Comparison of ENCODE assay signal across 15 cellular contexts in genomic region chr9:126513159-126514036, GRCh38.
DNase-seq lines count a peak whose midpoint lies in the region; ATAC-seq, FAIRE-seq and TF ChIP-seq lines count a peak whose summit lies in the region.
"Had no signal": no experiment of that assay in that cellular context is flagged by ENCODE, and none has a peak within 500 bp of the region (broad histone marks: within the 10 kb centered on the region; RNA-seq: fewer than 3 reads in every experiment).

No MANE protein-coding gene starts in this region.

- 58% methylated on average over 9 of the region's 13 CpGs for WGBS in A549 (ENCODE audit: missing lambda C conversion rate)
- no CpG with 5 or more reads among the region's 13 CpGs for WGBS in H9 (ENCODE audit: extremely low coverage, insufficient read length, low lambda C conversion rate)
- 44% methylated on average over 8 of the region's 13 CpGs for WGBS in mammary epithelial cell (ENCODE audit: low coverage, missing lambda C conversion rate)

- no peak overlapping the region for H4K8ac ChIP-seq in H9 (replicated peaks; ENCODE audit: insufficient read length, low read depth, low read length)

- DNase-seq in A549 (ENCODE audit: low read depth in 1 of 2, low spot score in 1 of 2) (no peak), H9 (peak; percentile 33), mammary epithelial cell (peak; percentile 79), kidney (peak; percentile 29), SK-N-DZ (ENCODE audit: low spot score) (no peak), NCI-H2107 (lab: John Stamatoyannopoulos, UW) (no peak), NCI-H187 (lab: John Stamatoyannopoulos, UW) (no peak)
- DNase-seq: NCI-H2081 treated with DMSO at 0.1 percent for 48 hours; NK-92 treated with Interleukin-12 subunit alpha and Interleukin-12 subunit beta, amount 100 ng/mL, for 24 hours had no signal

- H2AK5ac ChIP-seq in H9 (ENCODE audit: insufficient read length, low read length) = no peak overlapping the region

- TF ChIP-seq CTCF in A549 (IDR thresholded peaks at IDR 0.05) (no peak), H9 (conservative IDR thresholded peaks at IDR 0.05) (no peak; the same call in 2 of the 3 replicates), mammary epithelial cell (conservative IDR thresholded peaks at IDR 0.05 in 1 of 2, IDR thresholded peaks at IDR 0.05 in 1 of 2; ENCODE audit: extremely low read depth in 1 of 2, insufficient read depth in 1 of 2, low read depth in 1 of 2, low read length in 2 of 2) (no peak), kidney (IDR thresholded peaks at IDR 0.05; ENCODE audit: borderline replicate concordance, extremely low read depth, insufficient read depth) (no peak)

- in situ Hi-C loops in mammary epithelial cell (cut with MboI; ENCODE audit: low sequenced_read_pairs in 2 of 2) = no loop called here

- POLR2A ChIA-PET in A549 (lab: Yijun Ruan, JAX) = no interaction called here

- H3K4me2 ChIP-seq in A549 = peak overlapping the region; percentile 92
- no peak overlapping the region for H3K4me2 ChIP-seq in H9 (ENCODE audit: insufficient read depth, insufficient read length, low read length)
- H3K4me2 ChIP-seq in mammary epithelial cell (ENCODE audit: insufficient read depth, low read depth, low read length) = peak overlapping the region; percentile 59

- peaks cover 19 to 40% of the 10 kb centered on the region in 2 experiments for H3K4me1 Mint-ChIP-seq in H9

- no peak overlapping the region for H3K23ac ChIP-seq in H9 (ENCODE audit: insufficient read length, low read depth, low read length)

- H2AFZ ChIP-seq in H9 (ENCODE audit: low read length) = no peak overlapping the region
- H2AFZ ChIP-seq in mammary epithelial cell (ENCODE audit: low read depth, low read length) = peak overlapping the region; percentile 80

- no peak for TF ChIP-seq POLR2A in A549 (IDR thresholded peaks at IDR 0.05; ENCODE audit: low read length)

- no peak overlapping the region for H2BK15ac ChIP-seq in H9 (ENCODE audit: low read depth, low read length)

- H3K27ac Mint-ChIP-seq in H9 = no peak overlapping the region
- H3K27ac Mint-ChIP-seq: activated T-helper 1 cell treated with anti-CD3 and anti-CD28 coated beads, Interleukin-12 subunit alpha, Interleukin-12 subunit beta, Interleukin-2, Interleukin-4 antibody, amounts not matched to agents 30 ng/mL and 10 ng/mL and 1 ng/mL, durations not matched to agents 14 hours and 24 hours and 36 hours; memory B cell had no signal

- H2BK20ac ChIP-seq in H9 (ENCODE audit: low read depth, low read length, poor library complexity, severe bottlenecking) = no peak overlapping the region

- intact Hi-C loops in mammary epithelial cell (cut with micrococcal nuclease) = no loop called here
- intact Hi-C loops in kidney (cut with DNase I) = no loop called here

- BruUV-seq in mammary epithelial cell (replicated peaks; lab: Mats Ljungman, UMichigan) = no TSS peak

- no peak overlapping the region for H3T11ph ChIP-seq in H9 (ENCODE audit: low read length)

- no peak overlapping the region for H4K5ac ChIP-seq in H9 (ENCODE audit: insufficient read length, low read depth, low read length)

- H2BK5ac ChIP-seq in H9 (ENCODE audit: insufficient read length, low read length) = no peak overlapping the region

- H3K36me3 ChIP-seq in mammary epithelial cell (ENCODE audit: insufficient read depth, low read length) (no peaks in the 10 kb centered on the region), kidney (ENCODE audit: control insufficient read depth in 1 of 2, insufficient read depth in 2 of 2, low read length in 2 of 2) (no peaks in the 10 kb centered on the region)
- H3K36me3 ChIP-seq: SJCRH30 had no signal

- no peaks in the 10 kb centered on the region for H3K9me3 ChIP-seq in A549
- H3K9me3 ChIP-seq in H9 (ENCODE audit: control insufficient read depth, low read depth, low read length) = no peaks in the 10 kb centered on the region
- H3K9me3 ChIP-seq in mammary epithelial cell (replicated peaks; ENCODE audit: insufficient read depth, low read length) = no peaks in the 10 kb centered on the region
- H3K9me3 ChIP-seq in kidney (ENCODE audit: control insufficient read depth in 1 of 2, low read length in 2 of 2) = no peaks in the 10 kb centered on the region
- H3K9me3 ChIP-seq: SJCRH30 had no signal

- no peaks in the 10 kb centered on the region for H3K9me3 Mint-ChIP-seq in H9
- H3K9me3 Mint-ChIP-seq: activated T-helper 1 cell treated with anti-CD3 and anti-CD28 coated beads, Interleukin-12 subunit alpha, Interleukin-12 subunit beta, Interleukin-2, Interleukin-4 antibody, amounts not matched to agents 30 ng/mL and 10 ng/mL and 1 ng/mL, durations not matched to agents 14 hours and 24 hours and 36 hours; memory B cell had no signal

- no peaks in the 10 kb centered on the region for H3K23me2 ChIP-seq in H9 (ENCODE audit: insufficient read length, low read depth, low read length, poor library complexity, severe bottlenecking)

- no peaks in the 10 kb centered on the region for H3K36me3 Mint-ChIP-seq in H9 (ENCODE audit: insufficient read depth in 1 of 3, low read depth in 3 of 3)
- H3K36me3 Mint-ChIP-seq: memory B cell had no signal

- H4K91ac ChIP-seq in H9 (ENCODE audit: insufficient read length, low read depth, low read length) = no peak overlapping the region

- FAIRE-seq in A549 (lab: Jason Lieb, UNC) (no peak), kidney (lab: Jason Lieb, UNC) (no peak)
- FAIRE-seq: colon had no signal

- no peaks in the 10 kb centered on the region for H4K20me1 ChIP-seq in H9 (ENCODE audit: control insufficient read depth, insufficient read depth, insufficient read length)
- no peaks in the 10 kb centered on the region for H4K20me1 ChIP-seq in mammary epithelial cell (ENCODE audit: insufficient read depth, low read length)

- no peak overlapping the region; the same call in 2 of the 3 replicates for H3K4me3 ChIP-seq in A549
- H3K4me3 ChIP-seq in mammary epithelial cell (replicated peaks in 1 of 3; ENCODE audit: insufficient read depth in 1 of 3, low read depth in 2 of 3, low read length in 3 of 3) = no peak overlapping the region
- no peak overlapping the region for H3K4me3 ChIP-seq in kidney (ENCODE audit: low read length in 2 of 2)
- H3K4me3 ChIP-seq: SJCRH30, skin epidermis had no signal

- H3K56ac ChIP-seq in H9 (ENCODE audit: insufficient read length, low read depth, low read length) = no peak overlapping the region

- peak; percentile 31 to 32; a peak in 5 of 6 replicates for ATAC-seq in A549
- ATAC-seq in GM19455 (IDR thresholded peaks at IDR 0.05; ENCODE audit: unreplicated experiment) = no peak

- H3K27me3 ChIP-seq in H9 (ENCODE audit: insufficient read depth, low read length) = no peaks in the 10 kb centered on the region; the same call in 1 of the 2 replicates
- no peaks in the 10 kb centered on the region for H3K27me3 ChIP-seq in mammary epithelial cell (ENCODE audit: insufficient read depth, low read length)
- H3K27me3 ChIP-seq: SJCRH30 had no signal

- peaks cover 47% of the 10 kb centered on the region for H3K27me3 Mint-ChIP-seq in H9 (ENCODE audit: low read depth)

- CTCF ChIA-PET in A549 (lab: Yijun Ruan, JAX) = interaction anchor here (1.2 to 13.1 kb wide), 11 partner anchors 9 to 292 kb away, joined by 3 to 178 read pairs (median 9); no protein-coding TSS in a partner anchor
- CTCF ChIA-PET in mammary epithelial cell (lab: Charles Lee; ENCODE audit: low non-redundant PET) = no interaction called here

- TF ChIP-seq RAD21 in A549 (conservative IDR thresholded peaks at IDR 0.05 in 1 of 2, IDR thresholded peaks at IDR 0.05 in 1 of 2) = no peak

- no peaks in the 10 kb centered on the region for H3K79me1 ChIP-seq in H9 (ENCODE audit: insufficient read depth, low read depth, low read length, poor library complexity, severe bottlenecking)

- TF ChIP-seq EP300 in A549 (IDR thresholded peaks at IDR 0.05) = no peak

- no peak overlapping the region for H3K14ac ChIP-seq in H9 (ENCODE audit: insufficient read depth, low read length)

- dilution Hi-C loops in mammary epithelial cell (cut with HindIII; ENCODE audit: low sequenced_read_pairs) = no loop called here

- H3K4me1 ChIP-seq in A549 = peaks cover 12% of the 10 kb centered on the region; the same call in 2 of the 3 replicates
- no peaks in the 10 kb centered on the region for H3K4me1 ChIP-seq in H9 (ENCODE audit: insufficient read depth, low read length)
- H3K4me1 ChIP-seq in mammary epithelial cell (ENCODE audit: insufficient read depth, low read length) = peaks cover 34% of the 10 kb centered on the region
- peaks cover 0 to 6% of the 10 kb centered on the region in 2 donors for H3K4me1 ChIP-seq in kidney (ENCODE audit: control insufficient read depth in 1 of 2, insufficient read depth in 1 of 2, low read depth in 1 of 2, low read length in 2 of 2)

- no peaks in the 10 kb centered on the region for H3K79me2 ChIP-seq in H9 (ENCODE audit: insufficient read depth, low read length)
- H3K79me2 ChIP-seq in mammary epithelial cell (ENCODE audit: insufficient read depth, low read length) = no peaks in the 10 kb centered on the region

- peak overlapping the region in 1 of 2 experiments; percentile 51; a peak in 2 of 5 replicates for H3K4me3 Mint-ChIP-seq in H9
- H3K4me3 Mint-ChIP-seq: activated T-helper 1 cell treated with anti-CD3 and anti-CD28 coated beads, Interleukin-12 subunit alpha, Interleukin-12 subunit beta, Interleukin-2, Interleukin-4 antibody, amounts not matched to agents 30 ng/mL and 10 ng/mL and 1 ng/mL, durations not matched to agents 14 hours and 24 hours and 36 hours; memory B cell had no signal

- H2BK12ac ChIP-seq in H9 (ENCODE audit: insufficient read length, low read depth, low read length) = no peak overlapping the region

- no peak overlapping the region for H3K18ac ChIP-seq in H9 (ENCODE audit: insufficient read length, low read depth, low read length)

- H3K9ac ChIP-seq in H9 (ENCODE audit: extremely low read depth, insufficient read length, low read length) = no peak overlapping the region
- no peak overlapping the region for H3K9ac ChIP-seq in mammary epithelial cell (ENCODE audit: insufficient read depth, low read length)
- no peak overlapping the region for H3K9ac ChIP-seq in kidney (ENCODE audit: low read length in 2 of 2)

- no peak overlapping the region for H2BK120ac ChIP-seq in H9 (ENCODE audit: low read depth, low read length, poor library complexity, severe bottlenecking)

- no peak overlapping the region for H3K4ac ChIP-seq in H9 (ENCODE audit: low read depth, low read length)

- H3K27ac ChIP-seq in A549 (peak overlapping the region in 1 of 2 experiments; percentile 48; a peak in 2 of 6 replicates), H9 (ENCODE audit: insufficient read length, low read depth, low read length) (no peak overlapping the region), mammary epithelial cell (ENCODE audit: insufficient read depth, low read depth, low read length) (peak overlapping the region; percentile 2), kidney (ENCODE audit: low read depth in 2 of 2, low read length in 2 of 2) (no peak overlapping the region)
- H3K27ac ChIP-seq: SJCRH30 had no signal

TF ChIP-seq in A549, 52 proteins besides CTCF, POLR2A, EP300 and RAD21:
- TF ChIP-seq TFCP2L1 (CRISPR knock-in tag; IDR thresholded peaks at IDR 0.05) (no peak), BHLHE40 (IDR thresholded peaks at IDR 0.05; ENCODE audit: low read depth, low read length) (no peak), RCOR1 (IDR thresholded peaks at IDR 0.05; ENCODE audit: low read depth, low read length) (no peak)

Comparison
In these comparisons a context has a peak if more than half of its experiments do, and no peak if none do; other contexts are left out.
1. DNase-seq: peak in H9 (single experiment), mammary epithelial cell (single experiment) and kidney (single experiment); none in A549 (0 of 2), SK-N-DZ (single experiment), NCI-H2107 (single experiment) and NCI-H187 (0 of 2).